In the genomic region with DNA sequence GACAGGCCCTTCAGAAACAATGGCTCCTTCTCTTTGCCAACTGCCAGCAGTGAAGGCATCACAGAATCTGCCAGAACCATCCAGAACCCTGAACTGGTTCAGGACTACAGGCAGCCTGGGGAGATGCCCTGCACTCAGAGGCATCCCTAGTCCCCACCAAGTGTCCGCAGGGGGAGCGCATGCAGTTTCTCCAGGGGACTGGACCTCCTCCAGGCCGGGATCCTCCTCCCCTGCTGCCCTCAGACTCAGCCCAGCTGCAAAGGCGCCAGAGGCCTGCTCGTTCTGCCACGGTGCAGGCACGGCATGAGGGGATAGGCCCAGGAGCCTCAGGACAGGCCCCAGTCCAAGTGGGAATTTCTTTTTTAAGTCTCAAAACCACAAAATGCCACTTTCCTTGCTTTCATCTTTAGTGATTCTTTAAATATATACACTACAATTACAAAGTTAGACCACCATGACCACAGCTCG, we compare ENCODE assay signal across 9 cellular contexts.
A peak's percentile ranks its signal among the peaks of the same experiment; 100 is the strongest.
DNase-seq lines count a peak whose midpoint lies in the region; ATAC-seq lines count a peak whose summit lies in the region.
"Had no signal": no experiment of that assay in that cellular context is flagged by ENCODE, and none has a peak within 500 bp of the region (broad histone marks: within the 10 kb centered on the region; RNA-seq: fewer than 3 reads in every experiment).

No MANE protein-coding gene starts in this region.

- ATAC-seq in CD4-positive, CD25-positive, alpha-beta regulatory T cell (ENCODE audit: low read depth in 2 of 2) = no peak
- ATAC-seq in GM18502 (IDR thresholded peaks at IDR 0.05; ENCODE audit: poor library complexity, unreplicated experiment) = no peak

- POLR2A ChIA-PET in activated CD4-positive, alpha-beta memory T cell treated with anti-CD3 and anti-CD28 coated beads for 36 hours (lab: Charles Lee) = interaction anchor here (1.1 to 3.1 kb wide), 8 partner anchors 9 to 55 kb away, joined by 3 to 17 read pairs (median 5); no protein-coding TSS in a partner anchor

- no peaks in the 10 kb centered on the region for H3K79me2 ChIP-seq in GM23248 (ENCODE audit: insufficient read depth)

- H3K27ac Mint-ChIP-seq in CD4-positive, CD25-positive, alpha-beta regulatory T cell = peak overlapping the region; percentile 92 to 95 (median 94)
- H3K27ac Mint-ChIP-seq in activated CD4-positive, alpha-beta memory T cell treated with anti-CD3 and anti-CD28 coated beads for 36 hours = peak overlapping the region; percentile 100

- no peaks in the 10 kb centered on the region for H3K9me3 ChIP-seq in CD4-positive, CD25-positive, alpha-beta regulatory T cell (ENCODE audit: control insufficient read depth in 2 of 2, low read length in 2 of 2)
- H3K9me3 ChIP-seq in GM23248 (ENCODE audit: low read depth) = no peaks in the 10 kb centered on the region

- CTCF ChIA-PET in activated CD4-positive, alpha-beta memory T cell treated with anti-CD3 and anti-CD28 coated beads for 36 hours (lab: Charles Lee) = interaction anchor here (0.8 to 6.5 kb wide), 6 partner anchors 7 to 177 kb away, joined by 3 to 120 read pairs (median 10); no protein-coding TSS in a partner anchor

- H3K4me1 Mint-ChIP-seq in CD4-positive, CD25-positive, alpha-beta regulatory T cell = peaks cover 34 to 99% (median 67%) of the 10 kb centered on the region in 4 donors
- H3K4me1 Mint-ChIP-seq in activated CD4-positive, alpha-beta memory T cell treated with anti-CD3 and anti-CD28 coated beads for 36 hours (ENCODE audit: low read depth) = peaks cover 98% of the 10 kb centered on the region

- H2AFZ ChIP-seq in GM23248 = no peak overlapping the region

- DNase-seq in CD4-positive, CD25-positive, alpha-beta regulatory T cell = no peak
- peak; percentile 14 for DNase-seq in GM23248
- no peak for DNase-seq in activated CD4-positive, alpha-beta memory T cell treated with anti-CD3 and anti-CD28 coated beads for 36 hours
- DNase-seq in midbrain (lab: John Stamatoyannopoulos, UW) = peak; percentile 77
- DNase-seq in NCI-H526 (lab: John Stamatoyannopoulos, UW) = no peak
- no peak for DNase-seq in 8988T
- no peak for DNase-seq in NCI-H446 treated with DMSO at 0.1 percent for 48 hours (lab: John Stamatoyannopoulos, UW)
- DNase-seq: NCI-H748 treated with DMSO at 0.1 percent for 48 hours had no signal

- H3K9me2 ChIP-seq in GM23248 (ENCODE audit: insufficient read depth) = no peaks in the 10 kb centered on the region

- 55 to 61% methylated on average over 8 of the region's 8 CpGs for WGBS in GM23248 (ENCODE audit: low coverage in 1 of 2, low lambda C conversion rate in 2 of 2, missing lambda C conversion rate in 2 of 2), 2 experiments

- H4K20me1 ChIP-seq in GM23248 (ENCODE audit: insufficient read depth) = no peaks in the 10 kb centered on the region

- peaks cover 100% of the 10 kb centered on the region for H3K4me1 ChIP-seq in CD4-positive, CD25-positive, alpha-beta regulatory T cell (ENCODE audit: control insufficient read depth, insufficient read depth, low read length, poor library complexity, severe bottlenecking)
- peaks cover 9% of the 10 kb centered on the region for H3K4me1 ChIP-seq in GM23248 (ENCODE audit: insufficient read depth)

- peak overlapping the region; percentile 69 for H3K27ac ChIP-seq in CD4-positive, CD25-positive, alpha-beta regulatory T cell (ENCODE audit: insufficient read depth, low read length, poor library complexity, severe bottlenecking)
- no peak overlapping the region for H3K27ac ChIP-seq in GM23248

- no peak overlapping the region for H3K9ac ChIP-seq in GM23248

- peaks cover 0 to 1% (median 0%) of the 10 kb centered on the region in 7 donors for H3K9me3 Mint-ChIP-seq in CD4-positive, CD25-positive, alpha-beta regulatory T cell
- H3K9me3 Mint-ChIP-seq in activated CD4-positive, alpha-beta memory T cell treated with anti-CD3 and anti-CD28 coated beads for 36 hours = peaks cover 5% of the 10 kb centered on the region

- peak overlapping the region; percentile 57 for H3K4me3 ChIP-seq in CD4-positive, CD25-positive, alpha-beta regulatory T cell (ENCODE audit: low read depth, low read length)
- no peak overlapping the region for H3K4me3 ChIP-seq in GM23248

- in situ Hi-C loops in GM23248 (cut with MboI) = no loop called here

- no peaks in the 10 kb centered on the region for H3K27me3 ChIP-seq in CD4-positive, CD25-positive, alpha-beta regulatory T cell (ENCODE audit: control insufficient read depth, insufficient read depth, low read length)
- H3K27me3 ChIP-seq in GM23248 (replicated peaks; ENCODE audit: insufficient read depth) = no peaks in the 10 kb centered on the region

- H3K4me3 Mint-ChIP-seq in CD4-positive, CD25-positive, alpha-beta regulatory T cell = peak overlapping the region; percentile 56 to 80 (median 76)
- H3K4me3 Mint-ChIP-seq in activated CD4-positive, alpha-beta memory T cell treated with anti-CD3 and anti-CD28 coated beads for 36 hours = peak overlapping the region; percentile 44

- H3F3A ChIP-seq in GM23248 (ENCODE audit: insufficient read depth) = no peaks in the 10 kb centered on the region

- peaks cover 4% of the 10 kb centered on the region for H3K36me3 ChIP-seq in CD4-positive, CD25-positive, alpha-beta regulatory T cell (ENCODE audit: control insufficient read depth, insufficient read depth, low read length)
- H3K36me3 ChIP-seq in GM23248 (ENCODE audit: low read depth) = no peaks in the 10 kb centered on the region

- no peaks in the 10 kb centered on the region for H3K27me3 Mint-ChIP-seq in CD4-positive, CD25-positive, alpha-beta regulatory T cell
- H3K27me3 Mint-ChIP-seq in activated CD4-positive, alpha-beta memory T cell treated with anti-CD3 and anti-CD28 coated beads for 36 hours = no peaks in the 10 kb centered on the region

- peaks cover 13% of the 10 kb centered on the region for H3K36me3 Mint-ChIP-seq in CD4-positive, CD25-positive, alpha-beta regulatory T cell
- H3K36me3 Mint-ChIP-seq in activated CD4-positive, alpha-beta memory T cell treated with anti-CD3 and anti-CD28 coated beads for 36 hours = peaks cover 23% of the 10 kb centered on the region

- no peak overlapping the region for H3K4me2 ChIP-seq in GM23248 (ENCODE audit: unreplicated experiment)

- intact Hi-C loops in activated CD4-positive, alpha-beta memory T cell treated with anti-CD3 and anti-CD28 coated beads for 36 hours (cut with micrococcal nuclease) = loop anchor here (1.0 to 2.0 kb wide), 3 partner anchors 16 to 111 kb away; no protein-coding TSS in a partner anchor

Comparison
In these comparisons a context has a peak if more than half of its experiments do, and no peak if none do; other contexts are left out.
1. DNase-seq: peak in GM23248 (single experiment) and midbrain (single experiment); none in CD4-positive, CD25-positive, alpha-beta regulatory T cell (0 of 3), activated CD4-positive, alpha-beta memory T cell treated with anti-CD3 and anti-CD28 coated beads for 36 hours (single experiment), NCI-H526 (0 of 2), 8988T (single experiment) and NCI-H446 treated with DMSO at 0.1 percent for 48 hours (single experiment).